In the genomic region with DNA sequence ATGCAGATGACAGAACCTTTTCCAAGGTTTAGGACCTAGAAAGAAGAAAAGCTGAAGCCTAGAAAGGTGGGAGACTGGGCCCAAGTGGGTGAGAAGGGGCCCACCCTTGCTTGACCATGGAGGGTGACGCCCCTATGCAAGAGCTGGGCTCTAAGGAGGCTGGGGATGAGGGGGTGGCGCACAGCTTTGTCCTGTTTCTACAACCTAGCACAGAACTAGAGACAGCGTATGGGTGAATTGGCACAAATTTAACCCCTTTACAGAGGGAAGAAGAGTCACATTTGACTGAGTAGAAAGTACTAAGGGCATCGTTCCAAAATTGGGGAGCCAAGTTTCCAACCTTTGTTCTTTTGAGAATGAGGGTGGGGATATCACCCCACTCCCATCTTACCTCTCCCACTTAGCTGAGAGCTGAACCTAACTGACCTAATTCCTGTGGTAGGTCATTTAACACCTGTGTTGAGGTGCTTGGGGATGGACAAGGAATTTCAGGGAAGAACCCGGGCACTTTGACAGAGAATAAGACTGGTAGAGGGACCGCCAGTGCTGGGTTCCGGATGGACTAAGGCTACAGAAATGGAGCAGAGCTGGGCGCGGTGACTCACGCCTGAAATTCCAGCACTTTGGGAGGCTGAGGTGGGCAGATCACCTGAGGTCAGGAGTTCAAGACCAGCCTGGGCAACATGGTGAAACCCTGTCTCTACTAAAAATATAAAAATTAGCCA, we compare ENCODE assay signal across 10 cellular contexts. TPM values are rescaled to one million over a fixed set of nuclear protein-coding genes. Genes with fewer than 3 reads are reported as not detected.
DNase-seq lines count a peak whose midpoint lies in the region; ATAC-seq and TF ChIP-seq lines count a peak whose summit lies in the region.
"Had no signal": no experiment of that assay in that cellular context is flagged by ENCODE, and none has a peak within 500 bp of the region (broad histone marks: within the 10 kb centered on the region; RNA-seq: fewer than 3 reads in every experiment).

No MANE protein-coding gene starts in this region.

- no peak overlapping the region for H3K9ac ChIP-seq in SK-N-MC (ENCODE audit: insufficient read length)
- H3K9ac ChIP-seq: neural progenitor cell had no signal

- H3K9me3 ChIP-seq in CD4-positive, alpha-beta T cell (ENCODE audit: control insufficient read depth, low read length), result no peaks in the 10 kb centered on the region
- no peaks in the 10 kb centered on the region for H3K9me3 ChIP-seq in SK-N-MC (ENCODE audit: low read depth, low read length)
- H3K9me3 ChIP-seq in prostate gland, result no peaks in the 10 kb centered on the region

- H3K36me3 Mint-ChIP-seq in CD4-positive, alpha-beta T cell (ENCODE audit: low read depth), result peaks cover 62% of the 10 kb centered on the region

- H3K36me3 ChIP-seq in SK-N-MC (ENCODE audit: insufficient read depth, low read length), result peaks cover 39% of the 10 kb centered on the region
- H3K36me3 ChIP-seq in prostate gland, result peaks cover 22 to 29% of the 10 kb centered on the region in 2 donors
- H3K36me3 ChIP-seq: neural progenitor cell had no signal

- TF ChIP-seq CTCF in CD4-positive, alpha-beta T cell (IDR thresholded peaks at IDR 0.05), result no peak
- no peak for TF ChIP-seq CTCF in epithelial cell of esophagus (IDR thresholded peaks at IDR 0.05; ENCODE audit: insufficient read depth, low read depth, low read length, missing control alignments)
- no peak for TF ChIP-seq CTCF in prostate gland (IDR thresholded peaks at IDR 0.05)

- H3K4me3 ChIP-seq in SK-N-MC, result no peak overlapping the region
- H3K4me3 ChIP-seq in epithelial cell of esophagus (ENCODE audit: low read length), result no peak overlapping the region
- H3K4me3 ChIP-seq in prostate gland, result no peak overlapping the region
- H3K4me3 ChIP-seq: neural progenitor cell had no signal

- no peaks in the 10 kb centered on the region for H3K27me3 Mint-ChIP-seq in CD4-positive, alpha-beta T cell

- H3K27ac ChIP-seq in CD4-positive, alpha-beta T cell (ENCODE audit: low read depth, low read length), result no peak overlapping the region
- H3K27ac ChIP-seq in SK-N-MC (peak overlapping the region; percentile 59; the same call in 1 of the 2 replicates), prostate gland (peak overlapping the region; percentile 100)
- H3K27ac ChIP-seq: neural progenitor cell had no signal

- no peak for TF ChIP-seq POLR2A in prostate gland (IDR thresholded peaks at IDR 0.05)

- no peaks in the 10 kb centered on the region for H3K9me3 Mint-ChIP-seq in CD4-positive, alpha-beta T cell
- H3K9me3 Mint-ChIP-seq: neural progenitor cell had no signal

- peak overlapping the region; percentile 73 for H3K4me3 Mint-ChIP-seq in CD4-positive, alpha-beta T cell
- H3K4me3 Mint-ChIP-seq: neural progenitor cell had no signal

- CTCF ChIA-PET in CD4-positive, alpha-beta T cell (lab: Charles Lee), result no interaction called here

- intact Hi-C loops in CD4-positive, alpha-beta T cell (cut with DNase I, micrococcal nuclease), result no loop called here
- intact Hi-C loops in prostate gland (cut with DNase I), result no loop called here

- H3K27me3 ChIP-seq in CD4-positive, alpha-beta T cell (ENCODE audit: control insufficient read depth, insufficient read depth, low read length), result no peaks in the 10 kb centered on the region
- no peaks in the 10 kb centered on the region for H3K27me3 ChIP-seq in prostate gland (replicated peaks; ENCODE audit: insufficient read depth)
- H3K27me3 ChIP-seq: neural progenitor cell had no signal

- 85% methylated on average over 10 of the region's 10 CpGs for WGBS in prostate gland

- DNase-seq in CD4-positive, alpha-beta T cell, result no peak
- DNase-seq in SK-N-MC (ENCODE audit: low read depth, low spot score) (no peak), epithelial cell of esophagus (ENCODE audit: low read depth) (peak; percentile 36), prostate gland (ENCODE audit: low spot score) (no peak), activated gamma-delta T cell (lab: John Stamatoyannopoulos, UW) (no peak), mucosa of gallbladder (ENCODE audit: low spot score) (no peak), NCI-H1092 treated with DMSO at 0.1 percent for 48 hours (lab: John Stamatoyannopoulos, UW) (no peak)
- DNase-seq: foreskin fibroblast had no signal

- ATAC-seq in CD4-positive, alpha-beta T cell (ENCODE audit: poor library complexity), result no peak
- no peak for ATAC-seq in HG03571 (IDR thresholded peaks at IDR 0.05; ENCODE audit: unreplicated experiment)

- peak overlapping the region; percentile 100 for H3K27ac Mint-ChIP-seq in CD4-positive, alpha-beta T cell
- H3K27ac Mint-ChIP-seq: neural progenitor cell had no signal

- H3K4me1 ChIP-seq in prostate gland (replicated peaks), result peaks cover 2% of the 10 kb centered on the region
- H3K4me1 ChIP-seq: neural progenitor cell had no signal

- H3K4me1 Mint-ChIP-seq in CD4-positive, alpha-beta T cell (ENCODE audit: low read depth), result peaks cover 48% of the 10 kb centered on the region

- POLR2A ChIA-PET in CD4-positive, alpha-beta T cell (lab: Charles Lee), result interaction anchor here (1.1 to 7.6 kb wide), 3 partner anchors 31 to 107 kb away, joined by 3 to 173 read pairs (median 4); a partner anchor contains a TSS

RNA-seq across cellular contexts. Expression of a gene that starts 5.3 kb away (rescaled TPM):
- 1,000 to 10,000 TPM in 1 of 2 experiments, 100 to 1,000 TPM in 1; 977 to 1,030 TPM for total RNA-seq in CD4-positive, alpha-beta T cell
- total RNA-seq in prostate gland (100 to 1,000 TPM; 294 to 415 TPM), mucosa of gallbladder (74.8 TPM)
